ENCODE assay signal across 1 cellular context in the genomic region with DNA sequence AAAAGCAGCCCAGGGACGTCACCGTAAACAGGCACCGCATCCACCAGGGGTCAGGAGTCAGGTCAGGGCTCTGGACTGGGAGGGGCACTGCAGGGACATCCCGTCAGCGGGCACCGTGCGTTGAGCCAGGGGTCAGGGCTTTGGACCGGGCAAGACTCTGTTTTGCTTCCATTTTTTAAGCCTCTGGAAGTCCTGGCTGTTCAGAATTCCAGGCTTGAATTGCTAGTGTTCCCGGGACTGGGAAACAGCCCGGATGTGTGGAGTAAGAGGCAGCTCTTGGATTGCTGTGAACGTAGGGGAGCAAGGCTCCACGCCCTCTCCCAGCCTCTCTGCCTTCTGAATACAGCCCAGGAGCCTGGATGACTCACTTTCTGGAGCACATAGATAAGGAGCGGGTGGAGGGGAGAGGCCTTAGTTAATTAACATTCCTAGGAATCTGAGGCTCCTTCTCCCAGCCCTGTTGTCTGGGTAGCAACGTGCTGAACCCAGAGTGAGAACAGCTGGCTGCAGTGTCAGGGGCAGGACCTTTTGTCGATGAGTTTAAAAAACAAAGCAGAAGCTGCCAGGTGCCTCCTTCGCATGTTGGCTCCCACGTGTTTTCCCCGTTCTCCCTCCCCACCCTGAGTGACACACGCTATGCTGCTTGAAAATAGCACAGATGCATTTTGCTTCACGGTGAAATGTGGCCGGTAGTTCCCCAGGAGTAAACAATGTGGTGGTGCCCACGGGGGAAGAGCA.
A peak's percentile ranks its signal among the peaks of the same experiment; 100 is the strongest.
TF ChIP-seq lines count a peak whose summit lies in the region.

No MANE protein-coding gene starts in this region.

TF ChIP-seq in HepG2, 621 proteins besides CTCF, POLR2A, EP300 and RAD21 (continued from another document and continues in another):
- TF ChIP-seq ZBTB39 (CRISPR knock-in tag; IDR thresholded peaks at IDR 0.05) (no peak), MIER2 (CRISPR knock-in tag; IDR thresholded peaks at IDR 0.05) (no peak), ZBTB3 (CRISPR knock-in tag; IDR thresholded peaks at IDR 0.05; ENCODE audit: borderline replicate concordance, low read depth) (no peak), SKI (IDR thresholded peaks at IDR 0.05; ENCODE audit: partially characterized antibody) (no peak), ZNF672 (CRISPR knock-in tag; IDR thresholded peaks at IDR 0.05) (no peak), ZNF879 (CRISPR knock-in tag; IDR thresholded peaks at IDR 0.05) (no peak; the same call in 1 of the 2 replicates), CEBPG (CRISPR knock-in tag; IDR thresholded peaks at IDR 0.05) (no peak), USF2 (IDR thresholded peaks at IDR 0.05; ENCODE audit: low read depth, low read length) (no peak), USF2 (CRISPR knock-in tag; IDR thresholded peaks at IDR 0.05; ENCODE audit: borderline replicate concordance) (no peak), PRDM4 (CRISPR knock-in tag; IDR thresholded peaks at IDR 0.05; ENCODE audit: borderline replicate concordance) (no peak), TCF12 (IDR thresholded peaks at IDR 0.05) (no peak), TCF12 (CRISPR knock-in tag; IDR thresholded peaks at IDR 0.05) (no peak), NONO (IDR thresholded peaks at IDR 0.05) (no peak), NONO (CRISPR knock-in tag; conservative IDR thresholded peaks at IDR 0.05) (no peak), JUN (CRISPR knock-in tag; IDR thresholded peaks at IDR 0.05) (no peak), HMG20B (CRISPR knock-in tag; conservative IDR thresholded peaks at IDR 0.05) (no peak), CHCHD3 (CRISPR knock-in tag; IDR thresholded peaks at IDR 0.05) (no peak), NPAS2 (CRISPR knock-in tag; IDR thresholded peaks at IDR 0.05; ENCODE audit: borderline replicate concordance) (no peak), ZNF24 (IDR thresholded peaks at IDR 0.05) (no peak), GATAD1 (CRISPR knock-in tag; IDR thresholded peaks at IDR 0.05) (no peak), KLF11 (CRISPR knock-in tag; IDR thresholded peaks at IDR 0.05) (no peak), HOXA3 (CRISPR knock-in tag; IDR thresholded peaks at IDR 0.05) (peak; percentile 75; the same call in 1 of the 2 replicates), PAX8 (CRISPR knock-in tag; IDR thresholded peaks at IDR 0.05; ENCODE audit: borderline replicate concordance) (no peak), GABPA (IDR thresholded peaks at IDR 0.05; ENCODE audit: low read depth, low read length) (no peak), GABPA (CRISPR knock-in tag; IDR thresholded peaks at IDR 0.05; ENCODE audit: low read depth) (no peak), TFDP1 (CRISPR knock-in tag; IDR thresholded peaks at IDR 0.05; ENCODE audit: borderline replicate concordance) (no peak), NCOA1 (CRISPR knock-in tag; IDR thresholded peaks at IDR 0.05) (no peak), GABPB1 (CRISPR knock-in tag; IDR thresholded peaks at IDR 0.05) (peak; percentile 34; the same call in 1 of the 2 replicates), TEAD3 (CRISPR knock-in tag; optimal IDR thresholded peaks at IDR 0.05; ENCODE audit: borderline replicate concordance) (peak; percentile 52), SRF (IDR thresholded peaks at IDR 0.05; ENCODE audit: low read depth, low read length) (no peak), JDP2 (CRISPR knock-in tag; IDR thresholded peaks at IDR 0.05; ENCODE audit: borderline replicate concordance) (no peak), YY1 (IDR thresholded peaks at IDR 0.05; ENCODE audit: insufficient read depth, insufficient replicate concordance, low read depth, low read length) (peak; percentile 36), ZNF749 (CRISPR knock-in tag; IDR thresholded peaks at IDR 0.05; ENCODE audit: borderline replicate concordance) (no peak), ZNF607 (CRISPR knock-in tag; IDR thresholded peaks at IDR 0.05; ENCODE audit: borderline replicate concordance) (no peak), RXRB (CRISPR knock-in tag; IDR thresholded peaks at IDR 0.05; ENCODE audit: borderline replicate concordance) (peak; percentile 77), SRSF4 (IDR thresholded peaks at IDR 0.05; ENCODE audit: low read depth, low read length, poor library complexity, severe bottlenecking) (no peak), FIP1L1 (IDR thresholded peaks at IDR 0.05; ENCODE audit: borderline replicate concordance, insufficient read depth, low read depth, low read length) (no peak), RORA (CRISPR knock-in tag; IDR thresholded peaks at IDR 0.05) (no peak), SUZ12 (IDR thresholded peaks at IDR 0.05; ENCODE audit: low read depth, low read length) (no peak), SIX1 (CRISPR knock-in tag; IDR thresholded peaks at IDR 0.05; ENCODE audit: borderline replicate concordance) (no peak)
- TF ChIP-seq, protein P1, sequence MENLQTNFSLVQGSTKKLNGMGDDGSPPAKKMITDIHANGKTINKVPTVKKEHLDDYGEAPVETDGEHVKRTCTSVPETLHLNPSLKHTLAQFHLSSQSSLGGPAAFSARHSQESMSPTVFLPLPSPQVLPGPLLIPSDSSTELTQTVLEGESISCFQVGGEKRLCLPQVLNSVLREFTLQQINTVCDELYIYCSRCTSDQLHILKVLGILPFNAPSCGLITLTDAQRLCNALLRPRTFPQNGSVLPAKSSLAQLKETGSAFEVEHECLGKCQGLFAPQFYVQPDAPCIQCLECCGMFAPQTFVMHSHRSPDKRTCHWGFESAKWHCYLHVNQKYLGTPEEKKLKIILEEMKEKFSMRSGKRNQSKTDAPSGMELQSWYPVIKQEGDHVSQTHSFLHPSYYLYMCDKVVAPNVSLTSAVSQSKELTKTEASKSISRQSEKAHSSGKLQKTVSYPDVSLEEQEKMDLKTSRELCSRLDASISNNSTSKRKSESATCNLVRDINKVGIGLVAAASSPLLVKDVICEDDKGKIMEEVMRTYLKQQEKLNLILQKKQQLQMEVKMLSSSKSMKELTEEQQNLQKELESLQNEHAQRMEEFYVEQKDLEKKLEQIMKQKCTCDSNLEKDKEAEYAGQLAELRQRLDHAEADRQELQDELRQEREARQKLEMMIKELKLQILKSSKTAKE (CRISPR knock-in tag; IDR thresholded peaks at IDR 0.05; ENCODE audit: borderline replicate concordance), result peak; percentile 68; the same call in 1 of the 2 replicates
- TF ChIP-seq, protein P2, sequence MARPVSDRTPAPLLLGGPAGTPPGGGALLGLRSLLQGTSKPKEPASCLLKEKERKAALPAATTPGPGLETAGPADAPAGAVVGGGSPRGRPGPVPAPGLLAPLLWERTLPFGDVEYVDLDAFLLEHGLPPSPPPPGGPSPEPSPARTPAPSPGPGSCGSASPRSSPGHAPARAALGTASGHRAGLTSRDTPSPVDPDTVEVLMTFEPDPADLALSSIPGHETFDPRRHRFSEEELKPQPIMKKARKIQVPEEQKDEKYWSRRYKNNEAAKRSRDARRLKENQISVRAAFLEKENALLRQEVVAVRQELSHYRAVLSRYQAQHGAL (CRISPR knock-in tag; IDR thresholded peaks at IDR 0.05; ENCODE audit: not compliant biosample characterization), result no peak
- TF ChIP-seq, protein P3, sequence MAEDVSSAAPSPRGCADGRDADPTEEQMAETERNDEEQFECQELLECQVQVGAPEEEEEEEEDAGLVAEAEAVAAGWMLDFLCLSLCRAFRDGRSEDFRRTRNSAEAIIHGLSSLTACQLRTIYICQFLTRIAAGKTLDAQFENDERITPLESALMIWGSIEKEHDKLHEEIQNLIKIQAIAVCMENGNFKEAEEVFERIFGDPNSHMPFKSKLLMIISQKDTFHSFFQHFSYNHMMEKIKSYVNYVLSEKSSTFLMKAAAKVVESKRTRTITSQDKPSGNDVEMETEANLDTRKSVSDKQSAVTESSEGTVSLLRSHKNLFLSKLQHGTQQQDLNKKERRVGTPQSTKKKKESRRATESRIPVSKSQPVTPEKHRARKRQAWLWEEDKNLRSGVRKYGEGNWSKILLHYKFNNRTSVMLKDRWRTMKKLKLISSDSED (CRISPR knock-in tag; IDR thresholded peaks at IDR 0.05), result no peak
- TF ChIP-seq, protein P4, sequence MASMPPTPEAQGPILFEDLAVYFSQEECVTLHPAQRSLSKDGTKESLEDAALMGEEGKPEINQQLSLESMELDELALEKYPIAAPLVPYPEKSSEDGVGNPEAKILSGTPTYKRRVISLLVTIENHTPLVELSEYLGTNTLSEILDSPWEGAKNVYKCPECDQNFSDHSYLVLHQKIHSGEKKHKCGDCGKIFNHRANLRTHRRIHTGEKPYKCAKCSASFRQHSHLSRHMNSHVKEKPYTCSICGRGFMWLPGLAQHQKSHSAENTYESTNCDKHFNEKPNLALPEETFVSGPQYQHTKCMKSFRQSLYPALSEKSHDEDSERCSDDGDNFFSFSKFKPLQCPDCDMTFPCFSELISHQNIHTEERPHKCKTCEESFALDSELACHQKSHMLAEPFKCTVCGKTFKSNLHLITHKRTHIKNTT (CRISPR knock-in tag; IDR thresholded peaks at IDR 0.05), result no peak
- TF ChIP-seq, protein P5, sequence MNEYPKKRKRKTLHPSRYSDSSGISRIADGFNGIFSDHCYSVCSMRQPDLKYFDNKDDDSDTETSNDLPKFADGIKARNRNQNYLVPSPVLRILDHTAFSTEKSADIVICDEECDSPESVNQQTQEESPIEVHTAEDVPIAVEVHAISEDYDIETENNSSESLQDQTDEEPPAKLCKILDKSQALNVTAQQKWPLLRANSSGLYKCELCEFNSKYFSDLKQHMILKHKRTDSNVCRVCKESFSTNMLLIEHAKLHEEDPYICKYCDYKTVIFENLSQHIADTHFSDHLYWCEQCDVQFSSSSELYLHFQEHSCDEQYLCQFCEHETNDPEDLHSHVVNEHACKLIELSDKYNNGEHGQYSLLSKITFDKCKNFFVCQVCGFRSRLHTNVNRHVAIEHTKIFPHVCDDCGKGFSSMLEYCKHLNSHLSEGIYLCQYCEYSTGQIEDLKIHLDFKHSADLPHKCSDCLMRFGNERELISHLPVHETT (CRISPR knock-in tag; conservative IDR thresholded peaks at IDR 0.05), result no peak
- TF ChIP-seq, protein P6, sequence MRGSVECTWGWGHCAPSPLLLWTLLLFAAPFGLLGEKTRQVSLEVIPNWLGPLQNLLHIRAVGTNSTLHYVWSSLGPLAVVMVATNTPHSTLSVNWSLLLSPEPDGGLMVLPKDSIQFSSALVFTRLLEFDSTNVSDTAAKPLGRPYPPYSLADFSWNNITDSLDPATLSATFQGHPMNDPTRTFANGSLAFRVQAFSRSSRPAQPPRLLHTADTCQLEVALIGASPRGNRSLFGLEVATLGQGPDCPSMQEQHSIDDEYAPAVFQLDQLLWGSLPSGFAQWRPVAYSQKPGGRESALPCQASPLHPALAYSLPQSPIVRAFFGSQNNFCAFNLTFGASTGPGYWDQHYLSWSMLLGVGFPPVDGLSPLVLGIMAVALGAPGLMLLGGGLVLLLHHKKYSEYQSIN (CRISPR knock-in tag; IDR thresholded peaks at IDR 0.05; ENCODE audit: borderline replicate concordance), result no peak
- TF ChIP-seq, protein P7, sequence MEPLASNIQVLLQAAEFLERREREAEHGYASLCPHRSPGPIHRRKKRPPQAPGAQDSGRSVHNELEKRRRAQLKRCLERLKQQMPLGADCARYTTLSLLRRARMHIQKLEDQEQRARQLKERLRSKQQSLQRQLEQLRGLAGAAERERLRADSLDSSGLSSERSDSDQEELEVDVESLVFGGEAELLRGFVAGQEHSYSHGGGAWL (CRISPR knock-in tag; IDR thresholded peaks at IDR 0.05), result 0 out of 2 replicates have a peak, but pooled peaks have one; percentile 1
